ENCODE assay signal across 27 cellular contexts in genomic region chr15:76588811-76589747, GRCh38.
DNase-seq lines count a peak whose midpoint lies in the region; ATAC-seq and TF ChIP-seq lines count a peak whose summit lies in the region.
"Had no signal": no experiment of that assay in that cellular context is flagged by ENCODE, and none has a peak within 500 bp of the region (broad histone marks: within the 10 kb centered on the region; RNA-seq: fewer than 3 reads in every experiment).

No MANE protein-coding gene starts in this region.

- no peak overlapping the region for H3K4me2 ChIP-seq in hepatocyte
- H3K4me2 ChIP-seq in OCI-LY7 (ENCODE audit: low read length) = no peak overlapping the region

- TF ChIP-seq POLR2A in Peyer's patch (IDR thresholded peaks at IDR 0.05) (no peak), vagina (IDR thresholded peaks at IDR 0.05) (no peak)

- no peak for ATAC-seq in GM19397 (IDR thresholded peaks at IDR 0.05; ENCODE audit: unreplicated experiment)
- ATAC-seq: activated CD8-positive, alpha-beta T cell treated with anti-CD3 and anti-CD28 coated beads for 36 hours; gastroesophageal sphincter; left lung; natural killer cell treated with Interleukin-12 subunit alpha and Interleukin-12 subunit beta and Interleukin-15 and Interleukin-18, amount 100 ng/mL, for 72 hours had no signal

- DNase-seq in HT-29 (ENCODE audit: low spot score) = peak; percentile 94
- DNase-seq in Peyer's patch = peak in 2 of 3 donors; percentile 78 to 84
- peak; percentile 11 for DNase-seq in hepatocyte (ENCODE audit: low spot score)
- peak; percentile 37 for DNase-seq in retinal pigment epithelial cell (ENCODE audit: low read depth)
- no peak for DNase-seq in OCI-LY7 (ENCODE audit: low spot score)
- DNase-seq in vagina (ENCODE audit: extremely low spot score in 2 of 2) = no peak
- DNase-seq: activated CD4-positive, alpha-beta T cell treated with anti-CD3 and anti-CD28 coated beads for 1 hour; activated CD8-positive, alpha-beta T cell treated with anti-CD3 and anti-CD28 coated beads for 36 hours; anterior cingulate cortex; C1 segment of cervical spinal cord; COR-L47; cortex of kidney; DMS79; GF-D8; hippocampal formation; left lung; midbrain; NCI-H1092 treated with DMSO at 0.1 percent for 48 hours; NCI-H1930; NCI-H345; NCI-H748 treated with DMSO at 0.1 percent for 48 hours had no signal

- CTCF ChIA-PET in OCI-LY7 (lab: Charles Lee; ENCODE audit: unreplicated experiment) = no interaction called here

- H3K9me2 ChIP-seq in hepatocyte (replicated peaks; ENCODE audit: insufficient read depth) = no peaks in the 10 kb centered on the region
- no peaks in the 10 kb centered on the region for H3K9me2 ChIP-seq in OCI-LY7 (ENCODE audit: insufficient read depth, low read length)

- H4K20me1 ChIP-seq in hepatocyte (ENCODE audit: insufficient read depth, poor library complexity, severe bottlenecking) (no peaks in the 10 kb centered on the region), OCI-LY7 (ENCODE audit: insufficient read depth, low read length) (no peaks in the 10 kb centered on the region)

- H3K4me3 ChIP-seq in Peyer's patch (no peak overlapping the region), hepatocyte (no peak overlapping the region), retinal pigment epithelial cell (ENCODE audit: low read length) (no peak overlapping the region), OCI-LY7 (ENCODE audit: low read depth, low read length, poor library complexity, severe bottlenecking) (no peak overlapping the region), vagina (no peak overlapping the region)
- H3K4me3 ChIP-seq: cardiac muscle cell, gastroesophageal sphincter, left lung, right atrium auricular region, suprapubic skin had no signal

- BruUV-seq in OCI-LY7 (replicated peaks; lab: Mats Ljungman, UMichigan) = no TSS peak

- H3K36me3 ChIP-seq in Peyer's patch = no peaks in the 10 kb centered on the region
- no peaks in the 10 kb centered on the region for H3K36me3 ChIP-seq in hepatocyte (replicated peaks; ENCODE audit: insufficient read depth, low read depth)
- H3K36me3 ChIP-seq in OCI-LY7 (ENCODE audit: insufficient read depth, low read length) = no peaks in the 10 kb centered on the region
- H3K36me3 ChIP-seq in vagina = no peaks in the 10 kb centered on the region
- H3K36me3 ChIP-seq: cardiac muscle cell, right atrium auricular region had no signal

- H3K79me2 ChIP-seq in hepatocyte (no peaks in the 10 kb centered on the region), OCI-LY7 (ENCODE audit: insufficient read depth, low read depth, low read length) (no peaks in the 10 kb centered on the region)

- peak in 3 of 6 experiments; percentile 58 to 65 (median 60) for TF ChIP-seq CTCF in Peyer's patch (IDR thresholded peaks at IDR 0.05)
- TF ChIP-seq CTCF in hepatocyte (IDR thresholded peaks at IDR 0.05; ENCODE audit: poor library complexity) = no peak
- no peak for TF ChIP-seq CTCF in retinal pigment epithelial cell (conservative IDR thresholded peaks at IDR 0.05; ENCODE audit: low read depth, low read length)
- no peak for TF ChIP-seq CTCF in OCI-LY7 (conservative IDR thresholded peaks at IDR 0.05; ENCODE audit: low read length)
- no peak for TF ChIP-seq CTCF in vagina (IDR thresholded peaks at IDR 0.05)

- no peaks in the 10 kb centered on the region for H3K27me3 ChIP-seq in Peyer's patch
- no peaks in the 10 kb centered on the region for H3K27me3 ChIP-seq in hepatocyte
- no peaks in the 10 kb centered on the region for H3K27me3 ChIP-seq in vagina
- H3K27me3 ChIP-seq: cardiac muscle cell, gastroesophageal sphincter, left lung, right atrium auricular region, suprapubic skin had no signal

- WGBS in hepatocyte (ENCODE audit: low lambda C conversion rate, missing lambda C conversion rate) = 95% methylated on average over 7 of the region's 7 CpGs

- peaks cover 0 to 7% (median 0%) of the 10 kb centered on the region in 4 donors for H3K4me1 ChIP-seq in Peyer's patch
- H3K4me1 ChIP-seq in hepatocyte (ENCODE audit: insufficient read depth) = no peaks in the 10 kb centered on the region
- no peaks in the 10 kb centered on the region for H3K4me1 ChIP-seq in OCI-LY7 (ENCODE audit: insufficient read depth, low read length, poor library complexity, severe bottlenecking)
- no peaks in the 10 kb centered on the region for H3K4me1 ChIP-seq in vagina
- H3K4me1 ChIP-seq: gastroesophageal sphincter, left lung, suprapubic skin had no signal

- H2AFZ ChIP-seq in hepatocyte (no peak overlapping the region), OCI-LY7 (ENCODE audit: low read length) (no peak overlapping the region)

- peak overlapping the region in 3 of 4 donors; percentile 15 to 77 (median 65) for H3K27ac ChIP-seq in Peyer's patch
- no peak overlapping the region for H3K27ac ChIP-seq in hepatocyte
- H3K27ac ChIP-seq in OCI-LY7 (ENCODE audit: low read depth, low read length, poor library complexity, severe bottlenecking) = no peak overlapping the region
- H3K27ac ChIP-seq in vagina = no peak overlapping the region
- H3K27ac ChIP-seq: cardiac muscle cell, gastroesophageal sphincter, left lung, right atrium auricular region, suprapubic skin had no signal

- H3K9me3 ChIP-seq in Peyer's patch (no peaks in the 10 kb centered on the region), hepatocyte (ENCODE audit: low read depth) (no peaks in the 10 kb centered on the region), OCI-LY7 (ENCODE audit: low read length) (no peaks in the 10 kb centered on the region), vagina (no peaks in the 10 kb centered on the region)
- H3K9me3 ChIP-seq: gastroesophageal sphincter, left lung, right atrium auricular region, suprapubic skin had no signal

- intact Hi-C loops in OCI-LY7 (cut with micrococcal nuclease; ENCODE audit: unreplicated experiment) = no loop called here
- intact Hi-C loops in vagina (cut with DNase I) = no loop called here

- POLR2A ChIA-PET in OCI-LY7 (lab: Charles Lee) = interaction anchor here (0.8 kb wide), 1 partner anchor 34 kb away, joined by 3 read pairs; no protein-coding TSS in a partner anchor

Comparison
In these comparisons a context has a peak if more than half of its experiments do, and no peak if none do; other contexts are left out.
1. DNase-seq: peak in HT-29 (single experiment), Peyer's patch (2 of 3), hepatocyte (single experiment) and retinal pigment epithelial cell (single experiment); none in OCI-LY7 (single experiment) and vagina (0 of 2).
2. H3K27ac ChIP-seq: peak in Peyer's patch (3 of 4); none in hepatocyte (single experiment), OCI-LY7 (single experiment) and vagina (single experiment).